ENCODE assay signal across 17 cellular contexts in the genomic region with DNA sequence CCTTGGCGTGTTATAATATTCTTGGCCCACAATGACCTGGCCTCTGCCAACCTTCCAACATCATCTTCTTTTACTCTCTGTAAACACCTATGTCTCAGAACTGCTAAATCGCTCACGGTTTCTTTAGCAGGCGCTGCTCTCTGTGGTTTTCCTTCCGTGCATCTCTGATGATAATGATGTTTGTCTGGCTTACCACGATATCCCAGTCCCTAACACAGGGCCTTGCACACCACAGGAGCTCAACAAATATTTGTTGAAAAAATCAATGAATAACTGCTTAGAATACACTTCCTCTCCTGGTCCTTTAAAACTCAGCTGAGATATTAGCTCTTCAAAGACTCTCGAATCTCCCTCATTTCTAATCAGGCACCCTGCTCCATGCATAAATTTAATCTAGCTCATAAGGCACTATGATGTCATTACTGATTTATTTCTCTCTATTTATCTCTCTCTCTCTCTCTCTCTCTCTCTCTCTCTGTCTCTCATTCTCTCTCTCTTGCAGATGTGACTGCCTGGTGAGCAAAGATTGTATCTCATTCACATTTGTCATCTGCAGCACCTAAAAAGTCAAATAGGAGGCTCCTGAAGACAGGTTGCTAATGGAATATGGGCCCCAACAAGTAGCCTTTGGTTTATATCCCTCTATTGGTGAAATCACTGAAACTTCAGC.
DNase-seq lines count a peak whose midpoint lies in the region; TF ChIP-seq lines count a peak whose summit lies in the region.
"Had no signal": no experiment of that assay in that cellular context is flagged by ENCODE, and none has a peak within 500 bp of the region (broad histone marks: within the 10 kb centered on the region; RNA-seq: fewer than 3 reads in every experiment).

No MANE protein-coding gene starts in this region.

- POLR2A ChIA-PET in HEK293 (lab: Yijun Ruan, JAX) = no interaction called here

- WGBS in sigmoid colon, 2 donors = 68 to 72% methylated on average over 7 of the region's 7 CpGs

- H3K27ac ChIP-seq in HEK293 (ENCODE audit: extremely low read depth, low read depth, low read length) (no peak overlapping the region), sigmoid colon (no peak overlapping the region)
- H3K27ac ChIP-seq: A549, C4-2B, SJSA1 had no signal

- DNase-seq in NCI-H2107 treated with DMSO at 0.1 percent for 48 hours (lab: John Stamatoyannopoulos, UW; ENCODE audit: unreplicated experiment) (peak; percentile 46), NCI-H2107 (lab: John Stamatoyannopoulos, UW) (no peak), NCI-H748 (lab: John Stamatoyannopoulos, UW; ENCODE audit: unreplicated experiment) (peak; percentile 74), neural crest cell (ENCODE audit: low read depth, low spot score) (no peak), NOMO-1 treated with dmso at 0.1 percent for 144 hours (lab: John Stamatoyannopoulos, UW; ENCODE audit: unreplicated experiment) (no peak), sigmoid colon (no peak), NCI-H446 (lab: John Stamatoyannopoulos, UW) (no peak)
- DNase-seq: H7; NCI-H1694 treated with DMSO at 0.1 percent for 48 hours; NCI-H226; NK-92 treated with Interleukin-12 subunit alpha and Interleukin-12 subunit beta, amount 100 ng/mL, for 24 hours; SW 1271 had no signal

- TF ChIP-seq EP300 in sigmoid colon (IDR thresholded peaks at IDR 0.05) = no peak

- intact Hi-C loops in sigmoid colon (cut with DNase I) = no loop called here

- no peak for TF ChIP-seq CTCF in HEK293 (tag by site-specific recombination; IDR thresholded peaks at IDR 0.05)
- no peak for TF ChIP-seq CTCF in neural crest cell (conservative IDR thresholded peaks at IDR 0.05)
- TF ChIP-seq CTCF in sigmoid colon (IDR thresholded peaks at IDR 0.05) = no peak

- no peaks in the 10 kb centered on the region for H3K27me3 Mint-ChIP-seq in neural crest cell (ENCODE audit: low read depth)

- H3K36me3 ChIP-seq in HEK293 (ENCODE audit: control insufficient read depth in 2 of 2, insufficient read depth in 1 of 2, low read length in 2 of 2) = no peaks in the 10 kb centered on the region
- H3K36me3 ChIP-seq in sigmoid colon = no peaks in the 10 kb centered on the region
- H3K36me3 ChIP-seq: SJSA1 had no signal

- peaks cover under 1% of the 10 kb centered on the region for H3K9me3 Mint-ChIP-seq in neural crest cell

- H3K27me3 ChIP-seq in sigmoid colon = no peaks in the 10 kb centered on the region

- peaks cover 7% of the 10 kb centered on the region for H3K4me1 Mint-ChIP-seq in neural crest cell

- no peaks in the 10 kb centered on the region for H3K36me3 Mint-ChIP-seq in neural crest cell (ENCODE audit: low read depth)

- H3K9me3 ChIP-seq in HEK293 (ENCODE audit: control insufficient read depth, insufficient read depth, low read depth, low read length) (no peaks in the 10 kb centered on the region), sigmoid colon (no peaks in the 10 kb centered on the region)
- H3K9me3 ChIP-seq: A549, Caco-2, SJSA1 had no signal

- H3K4me1 ChIP-seq in HEK293 (ENCODE audit: control insufficient read depth, insufficient read depth, low read length) (0 out of 2 replicates have a peak, but pooled peaks cover 3% of the 10 kb centered on the region), sigmoid colon (no peaks in the 10 kb centered on the region)
- H3K4me1 ChIP-seq: A549, Caco-2, SJSA1 had no signal

- CTCF ChIA-PET in HEK293 (lab: Yijun Ruan, JAX) = no interaction called here

- no peak overlapping the region for H3K4me3 Mint-ChIP-seq in neural crest cell

- no peak overlapping the region for H3K4me3 ChIP-seq in HEK293 (ENCODE audit: low read depth, low read length)
- H3K4me3 ChIP-seq in sigmoid colon = no peak overlapping the region
- H3K4me3 ChIP-seq: A549, SJSA1 had no signal

- peak overlapping the region; percentile 7 for H3K27ac Mint-ChIP-seq in neural crest cell (ENCODE audit: unreplicated experiment)

- TF ChIP-seq POLR2A in sigmoid colon (IDR thresholded peaks at IDR 0.05) = no peak

TF ChIP-seq in HEK293, 187 proteins besides CTCF, POLR2A, EP300 and RAD21:
- TF ChIP-seq, protein P1, sequence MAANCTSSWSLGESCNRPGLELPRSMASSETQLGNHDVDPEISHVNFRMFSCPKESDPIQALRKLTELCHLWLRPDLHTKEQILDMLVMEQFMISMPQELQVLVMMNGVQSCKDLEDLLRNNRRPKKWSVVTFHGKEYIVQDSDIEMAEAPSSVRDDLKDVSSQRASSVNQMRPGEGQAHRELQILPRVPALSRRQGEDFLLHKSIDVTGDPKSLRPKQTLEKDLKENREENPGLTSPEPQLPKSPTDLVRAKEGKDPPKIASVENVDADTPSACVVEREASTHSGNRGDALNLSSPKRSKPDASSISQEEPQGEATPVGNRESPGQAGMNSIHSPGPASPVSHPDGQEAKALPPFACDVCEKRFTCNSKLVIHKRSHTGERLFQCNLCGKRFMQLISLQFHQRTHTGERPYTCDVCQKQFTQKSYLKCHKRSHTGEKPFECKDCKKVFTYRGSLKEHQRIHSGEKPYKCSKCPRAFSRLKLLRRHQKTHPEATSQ (tag by site-specific recombination; IDR thresholded peaks at IDR 0.05) = no peak
- peak; percentile 92 for TF ChIP-seq ZNF596 (tag by site-specific recombination; IDR thresholded peaks at IDR 0.05)
- TF ChIP-seq ZNF529 (tag by site-specific recombination; IDR thresholded peaks at IDR 0.05; ENCODE audit: insufficient replicate concordance) = no peak
- 0 out of 2 replicates have a peak, but pooled peaks have one; percentile 20 for TF ChIP-seq ZNF335 (tag by site-specific recombination; conservative IDR thresholded peaks at IDR 0.05)
- TF ChIP-seq, protein P2, sequence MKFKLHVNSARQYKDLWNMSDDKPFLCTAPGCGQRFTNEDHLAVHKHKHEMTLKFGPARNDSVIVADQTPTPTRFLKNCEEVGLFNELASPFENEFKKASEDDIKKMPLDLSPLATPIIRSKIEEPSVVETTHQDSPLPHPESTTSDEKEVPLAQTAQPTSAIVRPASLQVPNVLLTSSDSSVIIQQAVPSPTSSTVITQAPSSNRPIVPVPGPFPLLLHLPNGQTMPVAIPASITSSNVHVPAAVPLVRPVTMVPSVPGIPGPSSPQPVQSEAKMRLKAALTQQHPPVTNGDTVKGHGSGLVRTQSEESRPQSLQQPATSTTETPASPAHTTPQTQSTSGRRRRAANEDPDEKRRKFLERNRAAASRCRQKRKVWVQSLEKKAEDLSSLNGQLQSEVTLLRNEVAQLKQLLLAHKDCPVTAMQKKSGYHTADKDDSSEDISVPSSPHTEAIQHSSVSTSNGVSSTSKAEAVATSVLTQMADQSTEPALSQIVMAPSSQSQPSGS (tag by site-specific recombination; IDR thresholded peaks at IDR 0.05; ENCODE audit: low read depth) = peak; percentile 81
- TF ChIP-seq ZNF629 (tag by site-specific recombination; IDR thresholded peaks at IDR 0.05) = 0 out of 2 replicates have a peak, but pooled peaks have one; percentile 26
- peak; percentile 57 for TF ChIP-seq ZBTB21 (tag by site-specific recombination; IDR thresholded peaks at IDR 0.05)

Comparison
In these comparisons a context has a peak if more than half of its experiments do, and no peak if none do; other contexts are left out.
1. DNase-seq: peak in NCI-H2107 treated with DMSO at 0.1 percent for 48 hours (single experiment) and NCI-H748 (single experiment); none in NCI-H2107 (single experiment), neural crest cell (single experiment), NOMO-1 treated with dmso at 0.1 percent for 144 hours (single experiment), sigmoid colon (single experiment) and NCI-H446 (0 of 2).